ENCODE assay signal across 8 cellular contexts in genomic region chr17:36937961-36938565, GRCh38. TPM values are rescaled to one million over a fixed set of nuclear protein-coding genes. Genes with fewer than 3 reads are reported as not detected.
DNase-seq lines count a peak whose midpoint lies in the region; ATAC-seq lines count a peak whose summit lies in the region.

No MANE protein-coding gene starts in this region.

- no peaks in the 10 kb centered on the region for H3K36me3 Mint-ChIP-seq in stimulated activated naive CD8-positive, alpha-beta T cell treated with anti-CD3 and anti-CD28 coated beads, Interleukin-15, Interleukin-2, amounts not matched to agents 100 ng/mL and 50 ng/mL, for 24 hours (ENCODE audit: low read depth)
- no peaks in the 10 kb centered on the region for H3K36me3 Mint-ChIP-seq in activated T-cell treated with anti-CD3 and anti-CD28 coated beads, Interleukin-2, amount 50 U/mL, for 72 hours (ENCODE audit: insufficient read depth in 2 of 2)
- no peaks in the 10 kb centered on the region for H3K36me3 Mint-ChIP-seq in immature natural killer cell

- H3K4me1 Mint-ChIP-seq in stimulated activated naive CD8-positive, alpha-beta T cell treated with anti-CD3 and anti-CD28 coated beads, Interleukin-15, Interleukin-2, amounts not matched to agents 100 ng/mL and 50 ng/mL, for 24 hours (ENCODE audit: low read depth) = peaks cover 67% of the 10 kb centered on the region
- H3K4me1 Mint-ChIP-seq in activated T-cell treated with anti-CD3 and anti-CD28 coated beads, Interleukin-2, amount 50 U/mL, for 72 hours (ENCODE audit: low read depth) = peaks cover 69% of the 10 kb centered on the region
- peaks cover 53 to 57% of the 10 kb centered on the region in 2 donors for H3K4me1 Mint-ChIP-seq in immature natural killer cell

- no peak for DNase-seq in stimulated activated naive CD8-positive, alpha-beta T cell treated with anti-CD3 and anti-CD28 coated beads, Interleukin-15, Interleukin-2, amounts not matched to agents 100 U/mL and 50 U/mL, for 24 hours
- DNase-seq in activated T-cell treated with anti-CD3 and anti-CD28 coated beads, Interleukin-2, amount 50 U/mL, for 72 hours = no peak
- DNase-seq in immature natural killer cell = peak in 1 of 3 donors; percentile 15
- DNase-seq in iPS-NIHi7 (ENCODE audit: extremely low spot score) = no peak

- H3K9me3 Mint-ChIP-seq in stimulated activated naive CD8-positive, alpha-beta T cell treated with anti-CD3 and anti-CD28 coated beads, Interleukin-15, Interleukin-2, amounts not matched to agents 100 ng/mL and 50 ng/mL, for 24 hours = no peaks in the 10 kb centered on the region
- no peaks in the 10 kb centered on the region for H3K9me3 Mint-ChIP-seq in activated T-cell treated with anti-CD3 and anti-CD28 coated beads, Interleukin-2, amount 50 U/mL, for 72 hours
- H3K9me3 Mint-ChIP-seq in immature natural killer cell = peaks cover 0 to 2% (median 0%) of the 10 kb centered on the region in 6 donors

- peaks cover 76% of the 10 kb centered on the region for H3K27me3 Mint-ChIP-seq in stimulated activated naive CD8-positive, alpha-beta T cell treated with anti-CD3 and anti-CD28 coated beads, Interleukin-15, Interleukin-2, amounts not matched to agents 100 ng/mL and 50 ng/mL, for 24 hours
- H3K27me3 Mint-ChIP-seq in activated T-cell treated with anti-CD3 and anti-CD28 coated beads, Interleukin-2, amount 50 U/mL, for 72 hours (ENCODE audit: low read depth) = peaks cover 79% of the 10 kb centered on the region
- peaks cover 54 to 80% (median 59%) of the 10 kb centered on the region in 3 donors for H3K27me3 Mint-ChIP-seq in immature natural killer cell (ENCODE audit: low read depth in 3 of 3)

- H3K4me3 Mint-ChIP-seq in stimulated activated naive CD8-positive, alpha-beta T cell treated with anti-CD3 and anti-CD28 coated beads, Interleukin-15, Interleukin-2, amounts not matched to agents 100 ng/mL and 50 ng/mL, for 24 hours = peak overlapping the region; percentile 70
- H3K4me3 Mint-ChIP-seq in activated T-cell treated with anti-CD3 and anti-CD28 coated beads, Interleukin-2, amount 50 U/mL, for 72 hours = peak overlapping the region; percentile 78 to 93
- H3K4me3 Mint-ChIP-seq in immature natural killer cell = peak overlapping the region; percentile 66 to 87 (median 77)

- no peak for ATAC-seq in stimulated activated naive CD8-positive, alpha-beta T cell treated with anti-CD3 and anti-CD28 coated beads, Interleukin-15, Interleukin-2, amounts not matched to agents 100 U/mL and 50 U/mL, for 24 hours
- ATAC-seq in activated T-cell treated with anti-CD3 and anti-CD28 coated beads, Interleukin-2, amount 50 U/mL, for 72 hours (replicated peaks in 1 of 2) = peak; percentile 29 to 39
- no peak for ATAC-seq in HG02623 (IDR thresholded peaks at IDR 0.05; ENCODE audit: unreplicated experiment)
- no peak for ATAC-seq in GM18498 (IDR thresholded peaks at IDR 0.05; ENCODE audit: unreplicated experiment)
- ATAC-seq in GM21619 (IDR thresholded peaks at IDR 0.05; ENCODE audit: unreplicated experiment) = no peak

- peak overlapping the region; percentile 52 for H3K27ac Mint-ChIP-seq in stimulated activated naive CD8-positive, alpha-beta T cell treated with anti-CD3 and anti-CD28 coated beads, Interleukin-15, Interleukin-2, amounts not matched to agents 100 ng/mL and 50 ng/mL, for 24 hours
- peak overlapping the region; percentile 74 for H3K27ac Mint-ChIP-seq in activated T-cell treated with anti-CD3 and anti-CD28 coated beads, Interleukin-2, amount 50 U/mL, for 72 hours
- peak overlapping the region in 1 of 6 donors; percentile 49 for H3K27ac Mint-ChIP-seq in immature natural killer cell

RNA-seq across cellular contexts. Expression of gene LHX1, which starts 0.8 kb away (rescaled TPM):
- under 1 TPM; 0.32 to 0.34 TPM for total RNA-seq in activated T-cell treated with anti-CD3 and anti-CD28 coated beads, Interleukin-2, amount 50 U/mL, for 72 hours
- polyA plus RNA-seq in immature natural killer cell = not detected

RNA-seq across cellular contexts. Expression of gene AATF, which starts 10.7 kb away (rescaled TPM):
- total RNA-seq in activated T-cell treated with anti-CD3 and anti-CD28 coated beads, Interleukin-2, amount 50 U/mL, for 72 hours = 10 to 100 TPM; 85.1 to 91.9 TPM
- polyA plus RNA-seq in immature natural killer cell = 100 to 1,000 TPM in 1 of 3 donors, 10 to 100 TPM in 2; 54.2 to 109 (median 61.0) TPM

Comparison
In these comparisons a context has a peak if more than half of its experiments do, and no peak if none do; other contexts are left out.
1. ATAC-seq: peak in activated T-cell treated with anti-CD3 and anti-CD28 coated beads, Interleukin-2, amount 50 U/mL, for 72 hours (2 of 2); none in stimulated activated naive CD8-positive, alpha-beta T cell treated with anti-CD3 and anti-CD28 coated beads, Interleukin-15, Interleukin-2, amounts not matched to agents 100 U/mL and 50 U/mL, for 24 hours (single experiment), HG02623 (single experiment), GM18498 (single experiment) and GM21619 (single experiment).
2. Peak in every context shown above with its lines, with median percentiles within 50 percentile points of each other: H3K4me3 Mint-ChIP-seq.